Comparison of ENCODE assay signal across 1 cellular context in the genomic region with DNA sequence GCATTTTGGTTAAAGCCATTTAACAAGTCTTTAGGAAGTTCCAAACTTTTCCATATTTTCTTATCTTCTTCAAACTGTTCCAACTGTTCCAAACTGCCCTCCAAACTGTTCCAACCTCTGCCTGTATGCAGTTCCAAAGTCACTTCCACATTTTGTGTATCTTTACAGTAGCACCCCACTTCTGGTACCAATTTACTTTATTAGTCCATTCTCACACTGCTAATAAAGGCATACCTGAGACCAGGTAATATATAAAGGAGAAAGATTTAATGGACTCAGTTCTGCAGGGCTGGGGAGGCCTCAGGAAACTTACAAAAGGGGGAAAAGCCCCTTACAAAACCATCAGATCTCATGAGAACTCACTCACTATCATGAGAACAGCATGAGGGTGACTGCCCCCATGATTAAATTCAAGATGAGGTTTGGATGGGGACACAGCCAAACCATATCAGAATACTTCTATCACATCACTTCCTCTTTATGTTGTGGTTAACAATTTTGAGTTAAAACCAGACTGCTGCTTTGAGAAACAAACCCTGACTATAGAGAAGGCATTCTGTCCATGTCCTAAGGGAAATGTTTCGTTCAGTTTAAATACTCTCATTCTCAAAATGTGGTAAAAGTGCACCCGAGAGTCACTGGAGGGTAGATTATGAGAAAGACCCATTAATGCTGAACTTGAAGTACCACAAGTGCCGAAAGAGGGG.
TF ChIP-seq lines count a peak whose summit lies in the region.

No MANE protein-coding gene starts in this region.

TF ChIP-seq in HepG2, 621 proteins besides CTCF, POLR2A, EP300 and RAD21:
- TF ChIP-seq ZNF160 (CRISPR knock-in tag; IDR thresholded peaks at IDR 0.05), result no peak
- no peak for TF ChIP-seq PCBP1 (IDR thresholded peaks at IDR 0.05; ENCODE audit: borderline replicate concordance, low read depth, low read length)
- no peak for TF ChIP-seq ZNF33A (CRISPR knock-in tag; IDR thresholded peaks at IDR 0.05; ENCODE audit: borderline replicate concordance)
- TF ChIP-seq NFIB (CRISPR knock-in tag; IDR thresholded peaks at IDR 0.05; ENCODE audit: borderline replicate concordance), result no peak
- TF ChIP-seq ZFAT (CRISPR knock-in tag; conservative IDR thresholded peaks at IDR 0.05), result no peak
- TF ChIP-seq, protein P1, sequence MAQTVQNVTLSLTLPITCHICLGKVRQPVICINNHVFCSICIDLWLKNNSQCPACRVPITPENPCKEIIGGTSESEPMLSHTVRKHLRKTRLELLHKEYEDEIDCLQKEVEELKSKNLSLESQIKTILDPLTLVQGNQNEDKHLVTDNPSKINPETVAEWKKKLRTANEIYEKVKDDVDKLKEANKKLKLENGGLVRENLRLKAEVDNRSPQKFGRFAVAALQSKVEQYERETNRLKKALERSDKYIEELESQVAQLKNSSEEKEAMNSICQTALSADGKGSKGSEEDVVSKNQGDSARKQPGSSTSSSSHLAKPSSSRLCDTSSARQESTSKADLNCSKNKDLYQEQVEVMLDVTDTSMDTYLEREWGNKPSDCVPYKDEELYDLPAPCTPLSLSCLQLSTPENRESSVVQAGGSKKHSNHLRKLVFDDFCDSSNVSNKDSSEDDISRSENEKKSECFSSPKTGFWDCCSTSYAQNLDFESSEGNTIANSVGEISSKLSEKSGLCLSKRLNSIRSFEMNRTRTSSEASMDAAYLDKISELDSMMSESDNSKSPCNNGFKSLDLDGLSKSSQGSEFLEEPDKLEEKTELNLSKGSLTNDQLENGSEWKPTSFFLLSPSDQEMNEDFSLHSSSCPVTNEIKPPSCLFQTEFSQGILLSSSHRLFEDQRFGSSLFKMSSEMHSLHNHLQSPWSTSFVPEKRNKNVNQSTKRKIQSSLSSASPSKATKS (CRISPR knock-in tag; IDR thresholded peaks at IDR 0.05), result no peak
- TF ChIP-seq, protein P2, sequence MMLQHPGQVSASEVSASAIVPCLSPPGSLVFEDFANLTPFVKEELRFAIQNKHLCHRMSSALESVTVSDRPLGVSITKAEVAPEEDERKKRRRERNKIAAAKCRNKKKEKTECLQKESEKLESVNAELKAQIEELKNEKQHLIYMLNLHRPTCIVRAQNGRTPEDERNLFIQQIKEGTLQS (CRISPR knock-in tag; IDR thresholded peaks at IDR 0.05), result no peak
- no peak for TF ChIP-seq CCAR2 (optimal IDR thresholded peaks at IDR 0.05; ENCODE audit: low read depth, low read length)
- TF ChIP-seq, protein P3, sequence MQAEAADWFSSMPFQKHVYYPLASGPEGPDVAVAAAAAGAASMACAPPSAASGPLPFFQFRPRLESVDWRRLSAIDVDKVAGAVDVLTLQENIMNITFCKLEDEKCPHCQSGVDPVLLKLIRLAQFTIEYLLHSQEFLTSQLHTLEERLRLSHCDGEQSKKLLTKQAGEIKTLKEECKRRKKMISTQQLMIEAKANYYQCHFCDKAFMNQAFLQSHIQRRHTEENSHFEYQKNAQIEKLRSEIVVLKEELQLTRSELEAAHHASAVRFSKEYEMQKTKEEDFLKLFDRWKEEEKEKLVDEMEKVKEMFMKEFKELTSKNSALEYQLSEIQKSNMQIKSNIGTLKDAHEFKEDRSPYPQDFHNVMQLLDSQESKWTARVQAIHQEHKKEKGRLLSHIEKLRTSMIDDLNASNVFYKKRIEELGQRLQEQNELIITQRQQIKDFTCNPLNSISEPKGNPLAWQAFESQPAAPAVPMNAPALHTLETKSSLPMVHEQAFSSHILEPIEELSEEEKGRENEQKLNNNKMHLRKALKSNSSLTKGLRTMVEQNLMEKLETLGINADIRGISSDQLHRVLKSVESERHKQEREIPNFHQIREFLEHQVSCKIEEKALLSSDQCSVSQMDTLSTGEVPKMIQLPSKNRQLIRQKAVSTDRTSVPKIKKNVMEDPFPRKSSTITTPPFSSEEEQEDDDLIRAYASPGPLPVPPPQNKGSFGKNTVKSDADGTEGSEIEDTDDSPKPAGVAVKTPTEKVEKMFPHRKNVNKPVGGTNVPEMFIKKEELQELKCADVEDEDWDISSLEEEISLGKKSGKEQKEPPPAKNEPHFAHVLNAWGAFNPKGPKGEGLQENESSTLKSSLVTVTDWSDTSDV (CRISPR knock-in tag; IDR thresholded peaks at IDR 0.05), result no peak
- no peak for TF ChIP-seq USF2 (IDR thresholded peaks at IDR 0.05; ENCODE audit: low read depth, low read length)
- TF ChIP-seq USF2 (CRISPR knock-in tag; IDR thresholded peaks at IDR 0.05; ENCODE audit: borderline replicate concordance), result no peak
- TF ChIP-seq NFAT5 (CRISPR knock-in tag; IDR thresholded peaks at IDR 0.05), result no peak
- no peak for TF ChIP-seq MBD4 (IDR thresholded peaks at IDR 0.05; ENCODE audit: borderline replicate concordance, low read length)
- no peak for TF ChIP-seq LBX2 (CRISPR knock-in tag; IDR thresholded peaks at IDR 0.05; ENCODE audit: borderline replicate concordance)
- no peak for TF ChIP-seq PHF8 (CRISPR knock-in tag; IDR thresholded peaks at IDR 0.05)
